ENCODE assay signal across 1 cellular context in the genomic region with DNA sequence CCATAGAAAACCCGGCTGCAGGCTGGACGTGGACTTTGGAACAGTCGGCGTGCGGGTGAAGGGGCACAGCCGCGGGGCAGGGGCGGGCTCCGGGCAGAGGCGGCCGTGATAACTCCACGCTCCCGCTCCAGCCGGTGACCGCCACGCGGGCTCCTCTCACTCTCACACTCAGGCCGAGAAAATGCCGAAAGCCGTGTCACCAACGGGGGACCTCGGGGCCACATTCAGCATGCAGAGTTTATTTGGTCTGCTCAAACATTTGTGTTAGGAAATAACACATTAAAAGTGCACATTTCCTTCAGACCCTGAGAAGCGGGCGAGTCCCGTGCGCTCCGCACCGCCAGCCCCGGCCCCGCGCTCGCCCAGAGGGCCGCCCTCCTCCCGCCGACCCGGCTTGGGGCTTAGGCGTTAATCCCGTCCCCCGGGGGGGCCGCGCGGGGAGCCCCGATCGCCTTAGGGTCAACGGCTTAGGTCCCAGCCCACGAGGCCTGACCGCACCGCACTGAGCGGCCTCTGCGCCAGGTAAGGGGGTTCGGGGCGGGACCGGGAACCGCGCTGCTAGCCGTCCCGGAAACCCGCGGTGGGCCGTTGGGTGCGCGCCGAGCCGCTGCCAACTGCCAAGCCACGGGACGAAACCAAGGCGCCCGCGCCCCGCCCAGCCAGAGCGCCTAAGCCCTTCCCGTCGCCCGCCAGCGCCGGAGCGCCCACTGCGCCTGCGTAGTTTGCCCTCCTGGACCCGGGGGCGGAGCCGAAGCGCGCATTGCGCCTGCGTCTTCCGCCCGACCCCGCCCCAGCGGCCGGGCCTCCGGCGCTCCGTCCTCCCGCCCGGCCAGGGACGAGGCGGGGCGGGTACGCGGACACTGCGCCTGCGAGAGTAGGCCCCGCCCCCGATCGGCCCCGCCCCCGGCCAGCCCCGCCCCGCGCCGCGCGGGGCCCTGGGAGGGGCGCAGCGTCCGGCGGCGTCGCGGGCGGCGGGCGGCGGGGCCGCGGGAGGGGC.
TF ChIP-seq lines count a peak whose summit lies in the region.

A gene with protein sequence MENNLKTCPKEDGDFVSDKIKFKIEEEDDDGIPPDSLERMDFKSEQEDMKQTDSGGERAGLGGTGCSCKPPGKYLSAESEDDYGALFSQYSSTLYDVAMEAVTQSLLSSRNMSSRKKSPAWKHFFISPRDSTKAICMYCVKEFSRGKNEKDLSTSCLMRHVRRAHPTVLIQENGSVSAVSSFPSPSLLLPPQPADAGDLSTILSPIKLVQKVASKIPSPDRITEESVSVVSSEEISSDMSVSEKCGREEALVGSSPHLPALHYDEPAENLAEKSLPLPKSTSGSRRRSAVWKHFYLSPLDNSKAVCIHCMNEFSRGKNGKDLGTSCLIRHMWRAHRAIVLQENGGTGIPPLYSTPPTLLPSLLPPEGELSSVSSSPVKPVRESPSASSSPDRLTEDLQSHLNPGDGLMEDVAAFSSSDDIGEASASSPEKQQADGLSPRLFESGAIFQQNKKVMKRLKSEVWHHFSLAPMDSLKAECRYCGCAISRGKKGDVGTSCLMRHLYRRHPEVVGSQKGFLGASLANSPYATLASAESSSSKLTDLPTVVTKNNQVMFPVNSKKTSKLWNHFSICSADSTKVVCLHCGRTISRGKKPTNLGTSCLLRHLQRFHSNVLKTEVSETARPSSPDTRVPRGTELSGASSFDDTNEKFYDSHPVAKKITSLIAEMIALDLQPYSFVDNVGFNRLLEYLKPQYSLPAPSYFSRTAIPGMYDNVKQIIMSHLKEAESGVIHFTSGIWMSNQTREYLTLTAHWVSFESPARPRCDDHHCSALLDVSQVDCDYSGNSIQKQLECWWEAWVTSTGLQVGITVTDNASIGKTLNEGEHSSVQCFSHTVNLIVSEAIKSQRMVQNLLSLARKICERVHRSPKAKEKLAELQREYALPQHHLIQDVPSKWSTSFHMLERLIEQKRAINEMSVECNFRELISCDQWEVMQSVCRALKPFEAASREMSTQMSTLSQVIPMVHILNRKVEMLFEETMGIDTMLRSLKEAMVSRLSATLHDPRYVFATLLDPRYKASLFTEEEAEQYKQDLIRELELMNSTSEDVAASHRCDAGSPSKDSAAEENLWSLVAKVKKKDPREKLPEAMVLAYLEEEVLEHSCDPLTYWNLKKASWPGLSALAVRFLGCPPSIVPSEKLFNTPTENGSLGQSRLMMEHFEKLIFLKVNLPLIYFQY (plus strand): TSS at position 947 of the 997 bp plus-strand sequence. CDS start 29,819 bp downstream, outside the sequence.

TF ChIP-seq in HepG2, 621 proteins besides CTCF, POLR2A, EP300 and RAD21 (continued from another document and continues in another):
- TF ChIP-seq, protein P1, sequence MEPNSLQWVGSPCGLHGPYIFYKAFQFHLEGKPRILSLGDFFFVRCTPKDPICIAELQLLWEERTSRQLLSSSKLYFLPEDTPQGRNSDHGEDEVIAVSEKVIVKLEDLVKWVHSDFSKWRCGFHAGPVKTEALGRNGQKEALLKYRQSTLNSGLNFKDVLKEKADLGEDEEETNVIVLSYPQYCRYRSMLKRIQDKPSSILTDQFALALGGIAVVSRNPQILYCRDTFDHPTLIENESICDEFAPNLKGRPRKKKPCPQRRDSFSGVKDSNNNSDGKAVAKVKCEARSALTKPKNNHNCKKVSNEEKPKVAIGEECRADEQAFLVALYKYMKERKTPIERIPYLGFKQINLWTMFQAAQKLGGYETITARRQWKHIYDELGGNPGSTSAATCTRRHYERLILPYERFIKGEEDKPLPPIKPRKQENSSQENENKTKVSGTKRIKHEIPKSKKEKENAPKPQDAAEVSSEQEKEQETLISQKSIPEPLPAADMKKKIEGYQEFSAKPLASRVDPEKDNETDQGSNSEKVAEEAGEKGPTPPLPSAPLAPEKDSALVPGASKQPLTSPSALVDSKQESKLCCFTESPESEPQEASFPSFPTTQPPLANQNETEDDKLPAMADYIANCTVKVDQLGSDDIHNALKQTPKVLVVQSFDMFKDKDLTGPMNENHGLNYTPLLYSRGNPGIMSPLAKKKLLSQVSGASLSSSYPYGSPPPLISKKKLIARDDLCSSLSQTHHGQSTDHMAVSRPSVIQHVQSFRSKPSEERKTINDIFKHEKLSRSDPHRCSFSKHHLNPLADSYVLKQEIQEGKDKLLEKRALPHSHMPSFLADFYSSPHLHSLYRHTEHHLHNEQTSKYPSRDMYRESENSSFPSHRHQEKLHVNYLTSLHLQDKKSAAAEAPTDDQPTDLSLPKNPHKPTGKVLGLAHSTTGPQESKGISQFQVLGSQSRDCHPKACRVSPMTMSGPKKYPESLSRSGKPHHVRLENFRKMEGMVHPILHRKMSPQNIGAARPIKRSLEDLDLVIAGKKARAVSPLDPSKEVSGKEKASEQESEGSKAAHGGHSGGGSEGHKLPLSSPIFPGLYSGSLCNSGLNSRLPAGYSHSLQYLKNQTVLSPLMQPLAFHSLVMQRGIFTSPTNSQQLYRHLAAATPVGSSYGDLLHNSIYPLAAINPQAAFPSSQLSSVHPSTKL (CRISPR knock-in tag; IDR thresholded peaks at IDR 0.05), result peak; percentile 35; the same call in 1 of the 2 replicates
- TF ChIP-seq TCF12 (IDR thresholded peaks at IDR 0.05), result no peak
- no peak; the same call in 1 of the 2 replicates for TF ChIP-seq TCF12 (CRISPR knock-in tag; IDR thresholded peaks at IDR 0.05)
- peak; percentile 82 for TF ChIP-seq RBM39 (IDR thresholded peaks at IDR 0.05; ENCODE audit: low read depth, low read length, poor library complexity, severe bottlenecking)
- TF ChIP-seq, protein P2, sequence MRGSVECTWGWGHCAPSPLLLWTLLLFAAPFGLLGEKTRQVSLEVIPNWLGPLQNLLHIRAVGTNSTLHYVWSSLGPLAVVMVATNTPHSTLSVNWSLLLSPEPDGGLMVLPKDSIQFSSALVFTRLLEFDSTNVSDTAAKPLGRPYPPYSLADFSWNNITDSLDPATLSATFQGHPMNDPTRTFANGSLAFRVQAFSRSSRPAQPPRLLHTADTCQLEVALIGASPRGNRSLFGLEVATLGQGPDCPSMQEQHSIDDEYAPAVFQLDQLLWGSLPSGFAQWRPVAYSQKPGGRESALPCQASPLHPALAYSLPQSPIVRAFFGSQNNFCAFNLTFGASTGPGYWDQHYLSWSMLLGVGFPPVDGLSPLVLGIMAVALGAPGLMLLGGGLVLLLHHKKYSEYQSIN (CRISPR knock-in tag; IDR thresholded peaks at IDR 0.05; ENCODE audit: borderline replicate concordance), result no peak
- 0 out of 2 replicates have a peak, but pooled peaks have one; percentile 68 for TF ChIP-seq ZNF432 (CRISPR knock-in tag; IDR thresholded peaks at IDR 0.05; ENCODE audit: borderline replicate concordance)
- no peak for TF ChIP-seq ZFP36L2 (CRISPR knock-in tag; IDR thresholded peaks at IDR 0.05)
- TF ChIP-seq NKX3-1 (CRISPR knock-in tag; IDR thresholded peaks at IDR 0.05), result no peak
- TF ChIP-seq NCOA5 (CRISPR knock-in tag; IDR thresholded peaks at IDR 0.05), result no peak
- no peak for TF ChIP-seq SIX4 (CRISPR knock-in tag; IDR thresholded peaks at IDR 0.05)
- TF ChIP-seq, protein P3, sequence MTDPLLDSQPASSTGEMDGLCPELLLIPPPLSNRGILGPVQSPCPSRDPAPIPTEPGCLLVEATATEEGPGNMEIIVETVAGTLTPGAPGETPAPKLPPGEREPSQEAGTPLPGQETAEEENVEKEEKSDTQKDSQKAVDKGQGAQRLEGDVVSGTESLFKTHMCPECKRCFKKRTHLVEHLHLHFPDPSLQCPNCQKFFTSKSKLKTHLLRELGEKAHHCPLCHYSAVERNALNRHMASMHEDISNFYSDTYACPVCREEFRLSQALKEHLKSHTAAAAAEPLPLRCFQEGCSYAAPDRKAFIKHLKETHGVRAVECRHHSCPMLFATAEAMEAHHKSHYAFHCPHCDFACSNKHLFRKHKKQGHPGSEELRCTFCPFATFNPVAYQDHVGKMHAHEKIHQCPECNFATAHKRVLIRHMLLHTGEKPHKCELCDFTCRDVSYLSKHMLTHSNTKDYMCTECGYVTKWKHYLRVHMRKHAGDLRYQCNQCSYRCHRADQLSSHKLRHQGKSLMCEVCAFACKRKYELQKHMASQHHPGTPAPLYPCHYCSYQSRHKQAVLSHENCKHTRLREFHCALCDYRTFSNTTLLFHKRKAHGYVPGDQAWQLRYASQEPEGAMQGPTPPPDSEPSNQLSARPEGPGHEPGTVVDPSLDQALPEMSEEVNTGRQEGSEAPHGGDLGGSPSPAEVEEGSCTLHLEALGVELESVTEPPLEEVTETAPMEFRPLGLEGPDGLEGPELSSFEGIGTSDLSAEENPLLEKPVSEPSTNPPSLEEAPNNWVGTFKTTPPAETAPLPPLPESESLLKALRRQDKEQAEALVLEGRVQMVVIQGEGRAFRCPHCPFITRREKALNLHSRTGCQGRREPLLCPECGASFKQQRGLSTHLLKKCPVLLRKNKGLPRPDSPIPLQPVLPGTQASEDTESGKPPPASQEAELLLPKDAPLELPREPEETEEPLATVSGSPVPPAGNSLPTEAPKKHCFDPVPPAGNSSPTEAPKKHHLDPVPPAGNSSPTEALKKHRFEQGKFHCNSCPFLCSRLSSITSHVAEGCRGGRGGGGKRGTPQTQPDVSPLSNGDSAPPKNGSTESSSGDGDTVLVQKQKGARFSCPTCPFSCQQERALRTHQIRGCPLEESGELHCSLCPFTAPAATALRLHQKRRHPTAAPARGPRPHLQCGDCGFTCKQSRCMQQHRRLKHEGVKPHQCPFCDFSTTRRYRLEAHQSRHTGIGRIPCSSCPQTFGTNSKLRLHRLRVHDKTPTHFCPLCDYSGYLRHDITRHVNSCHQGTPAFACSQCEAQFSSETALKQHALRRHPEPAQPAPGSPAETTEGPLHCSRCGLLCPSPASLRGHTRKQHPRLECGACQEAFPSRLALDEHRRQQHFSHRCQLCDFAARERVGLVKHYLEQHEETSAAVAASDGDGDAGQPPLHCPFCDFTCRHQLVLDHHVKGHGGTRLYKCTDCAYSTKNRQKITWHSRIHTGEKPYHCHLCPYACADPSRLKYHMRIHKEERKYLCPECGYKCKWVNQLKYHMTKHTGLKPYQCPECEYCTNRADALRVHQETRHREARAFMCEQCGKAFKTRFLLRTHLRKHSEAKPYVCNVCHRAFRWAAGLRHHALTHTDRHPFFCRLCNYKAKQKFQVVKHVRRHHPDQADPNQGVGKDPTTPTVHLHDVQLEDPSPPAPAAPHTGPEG (CRISPR knock-in tag; IDR thresholded peaks at IDR 0.05), result no peak; the same call in 1 of the 2 replicates
- TF ChIP-seq ZNF607 (CRISPR knock-in tag; IDR thresholded peaks at IDR 0.05; ENCODE audit: borderline replicate concordance), result peak; percentile 85; the same call in 1 of the 2 replicates
- TF ChIP-seq ZSCAN20 (CRISPR knock-in tag; IDR thresholded peaks at IDR 0.05; ENCODE audit: borderline replicate concordance), result no peak; the same call in 1 of the 2 replicates
- no peak for TF ChIP-seq ZNF562 (CRISPR knock-in tag; IDR thresholded peaks at IDR 0.05; ENCODE audit: borderline replicate concordance)
- TF ChIP-seq, protein P4, sequence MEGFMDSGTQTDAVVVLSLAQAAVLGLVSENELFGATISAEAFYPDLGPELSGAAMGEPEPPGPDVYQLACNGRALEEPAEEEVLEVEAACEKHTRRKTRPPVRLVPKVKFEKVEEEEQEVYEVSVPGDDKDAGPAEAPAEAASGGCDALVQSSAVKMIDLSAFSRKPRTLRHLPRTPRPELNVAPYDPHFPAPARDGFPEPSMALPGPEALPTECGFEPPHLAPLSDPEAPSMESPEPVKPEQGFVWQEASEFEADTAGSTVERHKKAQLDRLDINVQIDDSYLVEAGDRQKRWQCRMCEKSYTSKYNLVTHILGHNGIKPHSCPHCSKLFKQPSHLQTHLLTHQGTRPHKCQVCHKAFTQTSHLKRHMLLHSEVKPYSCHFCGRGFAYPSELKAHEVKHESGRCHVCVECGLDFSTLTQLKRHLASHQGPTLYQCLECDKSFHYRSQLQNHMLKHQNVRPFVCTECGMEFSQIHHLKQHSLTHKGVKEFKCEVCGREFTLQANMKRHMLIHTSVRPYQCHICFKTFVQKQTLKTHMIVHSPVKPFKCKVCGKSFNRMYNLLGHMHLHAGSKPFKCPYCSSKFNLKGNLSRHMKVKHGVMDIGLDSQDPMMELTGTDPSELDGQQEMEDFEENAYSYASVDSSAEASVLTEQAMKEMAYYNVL (CRISPR knock-in tag; IDR thresholded peaks at IDR 0.05; ENCODE audit: borderline replicate concordance), result peak; percentile 73
- no peak for TF ChIP-seq TBP (CRISPR knock-in tag; IDR thresholded peaks at IDR 0.05)
- TF ChIP-seq, protein P5, sequence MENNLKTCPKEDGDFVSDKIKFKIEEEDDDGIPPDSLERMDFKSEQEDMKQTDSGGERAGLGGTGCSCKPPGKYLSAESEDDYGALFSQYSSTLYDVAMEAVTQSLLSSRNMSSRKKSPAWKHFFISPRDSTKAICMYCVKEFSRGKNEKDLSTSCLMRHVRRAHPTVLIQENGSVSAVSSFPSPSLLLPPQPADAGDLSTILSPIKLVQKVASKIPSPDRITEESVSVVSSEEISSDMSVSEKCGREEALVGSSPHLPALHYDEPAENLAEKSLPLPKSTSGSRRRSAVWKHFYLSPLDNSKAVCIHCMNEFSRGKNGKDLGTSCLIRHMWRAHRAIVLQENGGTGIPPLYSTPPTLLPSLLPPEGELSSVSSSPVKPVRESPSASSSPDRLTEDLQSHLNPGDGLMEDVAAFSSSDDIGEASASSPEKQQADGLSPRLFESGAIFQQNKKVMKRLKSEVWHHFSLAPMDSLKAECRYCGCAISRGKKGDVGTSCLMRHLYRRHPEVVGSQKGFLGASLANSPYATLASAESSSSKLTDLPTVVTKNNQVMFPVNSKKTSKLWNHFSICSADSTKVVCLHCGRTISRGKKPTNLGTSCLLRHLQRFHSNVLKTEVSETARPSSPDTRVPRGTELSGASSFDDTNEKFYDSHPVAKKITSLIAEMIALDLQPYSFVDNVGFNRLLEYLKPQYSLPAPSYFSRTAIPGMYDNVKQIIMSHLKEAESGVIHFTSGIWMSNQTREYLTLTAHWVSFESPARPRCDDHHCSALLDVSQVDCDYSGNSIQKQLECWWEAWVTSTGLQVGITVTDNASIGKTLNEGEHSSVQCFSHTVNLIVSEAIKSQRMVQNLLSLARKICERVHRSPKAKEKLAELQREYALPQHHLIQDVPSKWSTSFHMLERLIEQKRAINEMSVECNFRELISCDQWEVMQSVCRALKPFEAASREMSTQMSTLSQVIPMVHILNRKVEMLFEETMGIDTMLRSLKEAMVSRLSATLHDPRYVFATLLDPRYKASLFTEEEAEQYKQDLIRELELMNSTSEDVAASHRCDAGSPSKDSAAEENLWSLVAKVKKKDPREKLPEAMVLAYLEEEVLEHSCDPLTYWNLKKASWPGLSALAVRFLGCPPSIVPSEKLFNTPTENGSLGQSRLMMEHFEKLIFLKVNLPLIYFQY (CRISPR knock-in tag; IDR thresholded peaks at IDR 0.05; ENCODE audit: borderline replicate concordance), result no peak; the same call in 1 of the 2 replicates
- TF ChIP-seq SP4 (CRISPR knock-in tag; IDR thresholded peaks at IDR 0.05), result peak; percentile 44; the same call in 1 of the 2 replicates
- no peak for TF ChIP-seq ATF1 (CRISPR knock-in tag; IDR thresholded peaks at IDR 0.05)
- TF ChIP-seq ZNF510 (CRISPR knock-in tag; IDR thresholded peaks at IDR 0.05; ENCODE audit: low read depth), result no peak
- TF ChIP-seq CENPX (CRISPR knock-in tag; IDR thresholded peaks at IDR 0.05), result no peak
- no peak for TF ChIP-seq NR2F1 (CRISPR knock-in tag; IDR thresholded peaks at IDR 0.05)
- TF ChIP-seq, protein P6, sequence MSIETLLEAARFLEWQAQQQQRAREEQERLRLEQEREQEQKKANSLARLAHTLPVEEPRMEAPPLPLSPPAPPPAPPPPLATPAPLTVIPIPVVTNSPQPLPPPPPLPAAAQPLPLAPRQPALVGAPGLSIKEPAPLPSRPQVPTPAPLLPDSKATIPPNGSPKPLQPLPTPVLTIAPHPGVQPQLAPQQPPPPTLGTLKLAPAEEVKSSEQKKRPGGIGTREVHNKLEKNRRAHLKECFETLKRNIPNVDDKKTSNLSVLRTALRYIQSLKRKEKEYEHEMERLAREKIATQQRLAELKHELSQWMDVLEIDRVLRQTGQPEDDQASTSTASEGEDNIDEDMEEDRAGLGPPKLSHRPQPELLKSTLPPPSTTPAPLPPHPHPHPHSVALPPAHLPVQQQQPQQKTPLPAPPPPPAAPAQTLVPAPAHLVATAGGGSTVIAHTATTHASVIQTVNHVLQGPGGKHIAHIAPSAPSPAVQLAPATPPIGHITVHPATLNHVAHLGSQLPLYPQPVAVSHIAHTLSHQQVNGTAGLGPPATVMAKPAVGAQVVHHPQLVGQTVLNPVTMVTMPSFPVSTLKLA (IDR thresholded peaks at IDR 0.05), result no peak
- no peak for TF ChIP-seq IRF2 (CRISPR knock-in tag; IDR thresholded peaks at IDR 0.05)
